In genomic region chr6:88004707-88005106, GRCh38 we compare ENCODE assay signal across 36 cellular contexts. TPM values are rescaled to one million over a fixed set of nuclear protein-coding genes. Genes with fewer than 3 reads are reported as not detected.
DNase-seq lines count a peak whose midpoint lies in the region; ATAC-seq, FAIRE-seq and TF ChIP-seq lines count a peak whose summit lies in the region.
"Had no signal": no experiment of that assay in that cellular context is flagged by ENCODE, and none has a peak within 500 bp of the region (broad histone marks: within the 10 kb centered on the region; RNA-seq: fewer than 3 reads in every experiment).

No MANE protein-coding gene starts in this region.

- H3K4me1 ChIP-seq in K562 (replicated peaks in 1 of 2; ENCODE audit: control insufficient read depth in 2 of 2, insufficient read depth in 2 of 2, low read length in 2 of 2): no peaks in the 10 kb centered on the region
- H3K4me1 ChIP-seq in lower lobe of right lung: no peaks in the 10 kb centered on the region
- no peaks in the 10 kb centered on the region for H3K4me1 ChIP-seq in esophagus squamous epithelium
- H3K4me1 ChIP-seq: adrenal gland, tibial artery had no signal

- no peak for TF ChIP-seq RAD21 in K562 (CRISPR knock-in tag; conservative IDR thresholded peaks at IDR 0.05 in 1 of 2, IDR thresholded peaks at IDR 0.05 in 1 of 2)

- CTCF ChIA-PET in K562 (lab: Yijun Ruan, JAX; ENCODE audit: low intra/inter-chr PET ratio): no interaction called here

- POLR2A ChIA-PET in K562 (lab: Yijun Ruan, JAX): interaction anchor here (0.7 kb wide), 1 partner anchor 27 kb away, joined by 3 read pairs; no protein-coding TSS in a partner anchor

- TF ChIP-seq EP300 in K562 (IDR thresholded peaks at IDR 0.05; ENCODE audit: low read length): no peak

- ATAC-seq in K562: no peak
- ATAC-seq in lower lobe of right lung: peak; percentile 91 to 94
- no peak for ATAC-seq in GM21390 (IDR thresholded peaks at IDR 0.05; ENCODE audit: unreplicated experiment)
- ATAC-seq: activated CD8-positive, alpha-beta memory T cell treated with anti-CD3 and anti-CD28 coated beads, Interleukin-2, amount 10 ng/mL, durations not matched to agents 7 days and 5 days; left ventricle myocardium superior; naive thymus-derived CD8-positive, alpha-beta T cell; WTC11 had no signal

- H3K79me2 ChIP-seq in K562 (ENCODE audit: control insufficient read depth, insufficient read depth, low read length): no peaks in the 10 kb centered on the region

- TF ChIP-seq CTCF in NB4 (IDR thresholded peaks at IDR 0.05; ENCODE audit: low read depth, low read length) (no peak), K562 (IDR thresholded peaks at IDR 0.05 in 2 of 3, conservative IDR thresholded peaks at IDR 0.05 in 1 of 3; ENCODE audit: insufficient read depth in 2 of 3, low read depth in 1 of 3, low read length in 3 of 3) (no peak), lower lobe of right lung (IDR thresholded peaks at IDR 0.05) (no peak), esophagus squamous epithelium (IDR thresholded peaks at IDR 0.05) (no peak)

- 0% methylated on average over 4 of the region's 4 CpGs for WGBS in K562 (ENCODE audit: insufficient coverage, low coverage, missing lambda C conversion rate)
- WGBS in esophagus squamous epithelium, 2 donors: 32 to 47% methylated on average over 4 of the region's 4 CpGs

- no peak overlapping the region for H2AFZ ChIP-seq in K562 (ENCODE audit: low read depth, low read length)
- H2AFZ ChIP-seq: PC-9 had no signal

- H3K27me3 ChIP-seq in K562 (ENCODE audit: control insufficient read depth in 2 of 2, insufficient read depth in 2 of 2, low read length in 2 of 2) (peaks cover 0 to 2% of the 10 kb centered on the region in 2 experiments; a peak in 1 of 5 replicates), lower lobe of right lung (ENCODE audit: low read depth) (no peaks in the 10 kb centered on the region), esophagus squamous epithelium (peaks cover 0 to 13% (median 0%) of the 10 kb centered on the region in 4 donors)
- H3K27me3 ChIP-seq: tibial artery had no signal

- no peak for FAIRE-seq in K562 (lab: Jason Lieb, UNC)
- FAIRE-seq: endothelial cell of umbilical vein, HTR-8/SVneo had no signal

- H3K9me3 ChIP-seq in K562 (replicated peaks; ENCODE audit: control insufficient read depth, insufficient read depth, low read depth, low read length) (no peaks in the 10 kb centered on the region), lower lobe of right lung (no peaks in the 10 kb centered on the region), esophagus squamous epithelium (no peaks in the 10 kb centered on the region)
- H3K9me3 ChIP-seq: adrenal gland, tibial artery had no signal

- no peaks in the 10 kb centered on the region for H3K36me3 ChIP-seq in K562 (ENCODE audit: control insufficient read depth, insufficient read depth, low read length)
- H3K36me3 ChIP-seq in lower lobe of right lung: no peaks in the 10 kb centered on the region
- no peaks in the 10 kb centered on the region for H3K36me3 ChIP-seq in esophagus squamous epithelium
- H3K36me3 ChIP-seq: adrenal gland, tibial artery had no signal

- no peak overlapping the region for H3K4me2 ChIP-seq in K562 (ENCODE audit: insufficient read depth, low read length)
- H3K4me2 ChIP-seq: PC-9, smooth muscle cell had no signal

- no peaks in the 10 kb centered on the region for H3K9me1 ChIP-seq in K562 (ENCODE audit: control insufficient read depth, insufficient read depth, low read length)

- BruUV-seq in K562 (replicated peaks; lab: Mats Ljungman, UMichigan): no TSS peak

- DNase-seq in AML-193 (lab: John Stamatoyannopoulos, UW) (peak; percentile 11 to 17), NB4 (ENCODE audit: low read depth) (peak; percentile 32), K562 (ENCODE audit: extremely low read depth in 1 of 4, low spot score in 3 of 4) (no peak), lower lobe of right lung (peak; percentile 54), NCI-H1930 (lab: John Stamatoyannopoulos, UW) (no peak), NCI-H1436 treated with DMSO at 0.1 percent for 48 hours (lab: John Stamatoyannopoulos, UW) (no peak), esophagus squamous epithelium (lab: John Stamatoyannopoulos, UW) (no peak)
- DNase-seq: ACHN; activated CD4-positive, alpha-beta T cell treated with anti-CD3 and anti-CD28 coated beads, Interleukin-2, amount 50 U/mL, for 1 hour; activated CD8-positive, alpha-beta memory T cell treated with anti-CD3 and anti-CD28 coated beads, Interleukin-2, amount 10 ng/mL, durations not matched to agents 7 days and 5 days; activated naive CD4-positive, alpha-beta T cell treated with Interleukin-2 at 50 U/mL for 16 hours; activated T-cell treated with anti-CD3 and anti-CD28 coated beads, Interleukin-2, amount 50 U/mL, for 48 hours; adrenal gland; DMS153; H7; left ventricle myocardium superior; midbrain; naive thymus-derived CD8-positive, alpha-beta T cell; NCI-H1105; NCI-H2081 treated with DMSO at 0.1 percent for 48 hours; NCI-H345; NCI-H748 treated with DMSO at 0.1 percent for 48 hours; PC-9; Right ventricle myocardium superior; stimulated activated CD4-positive, alpha-beta T cell treated with anti-CD3 and anti-CD28 coated beads, Interleukin-2, amount 100 ng/mL, for 24 hours; tibial artery had no signal

- H3K4me3 ChIP-seq in NB4 (ENCODE audit: low read depth, low read length) (no peak overlapping the region), K562 (no peak overlapping the region), lower lobe of right lung (no peak overlapping the region), esophagus squamous epithelium (no peak overlapping the region)
- H3K4me3 ChIP-seq: adrenal gland, PC-9, smooth muscle cell, tibial artery had no signal

- H3K27ac ChIP-seq in K562 (ENCODE audit: extremely low read depth, low read depth, low read length) (no peak overlapping the region), lower lobe of right lung (peak overlapping the region; percentile 37), esophagus squamous epithelium (no peak overlapping the region)
- H3K27ac ChIP-seq: adrenal gland, PC-9, tibial artery had no signal

- intact Hi-C loops in K562 (cut with micrococcal nuclease) (no loop called here), lower lobe of right lung (cut with DNase I) (no loop called here), esophagus squamous epithelium (cut with DNase I) (no loop called here)

- in situ Hi-C loops in K562 (cut with MboI): no loop called here

- H4K20me1 ChIP-seq in K562 (replicated peaks; ENCODE audit: control insufficient read depth, insufficient read depth, low read length): no peaks in the 10 kb centered on the region

- TF ChIP-seq POLR2A in NB4 (IDR thresholded peaks at IDR 0.05; ENCODE audit: extremely low read depth, insufficient read length) (no peak), K562 (conservative IDR thresholded peaks at IDR 0.05) (no peak), esophagus squamous epithelium (IDR thresholded peaks at IDR 0.05) (no peak)

- no peak overlapping the region for H3K9ac ChIP-seq in K562 (ENCODE audit: insufficient read depth in 1 of 2, low read depth in 2 of 2, low read length in 2 of 2)

TF ChIP-seq in K562, 482 proteins besides CTCF, POLR2A, EP300 and RAD21 (continues in another document):
- TF ChIP-seq GABPA (tag; conservative IDR thresholded peaks at IDR 0.05; ENCODE audit: low read depth) (no peak), CEBPB (tag; IDR thresholded peaks at IDR 0.05) (peak; percentile 60)

RNA-seq across cellular contexts. Expression of gene SPACA1, which starts 42.9 kb away (rescaled TPM):
- not detected in 2 replicates for total RNA-seq in K562 (2011; cell fraction: chromatin; rRNA removed; ENCODE audit: low replicate concordance)
- total RNA-seq in K562 (2011; cell fraction: nucleolus; rRNA removed): not detected in 2 replicates
- not detected in 2 replicates for total RNA-seq in K562 (2011; cell fraction: nucleoplasm; rRNA removed)
- not detected in 2 replicates for total RNA-seq in K562 (2014; rRNA removed)
- total RNA-seq in K562 (2014; rRNA removed; fragmentation: Illumina TruSeq; extraction: Trizol): not detected in 2 replicates
- not detected in 2 replicates for total RNA-seq in K562 (2015; rRNA removed; fragmentation: Illumina TruSeq; extraction: Trizol)
- not detected in 2 replicates for total RNA-seq in K562 (2021)
- not detected in 2 replicates for polyA plus RNA-seq in K562 (2011; rRNA removed)
- polyA plus RNA-seq in K562 (2011; cell fraction: cytosol; rRNA removed): not detected in 2 replicates
- not detected in 2 replicates for polyA plus RNA-seq in K562 (2011; cell fraction: nucleus; rRNA removed)
- not detected in 2 replicates for polyA plus RNA-seq in K562 (2012)
- polyA plus RNA-seq in K562 (2014; fragmentation: Illumina TruSeq; extraction: Trizol): not detected in 2 replicates
- not detected for polyA plus RNA-seq in K562 (2014; fragmentation: Nextera tagmentation; extraction: Ambion mirVana)
- polyA plus RNA-seq in K562 (2014; rRNA removed): not detected in 2 replicates
- not detected in 2 replicates for polyA minus RNA-seq in K562 (2011; rRNA and poly(A)+ RNA removed)
- polyA minus RNA-seq in K562 (2011; cell fraction: cytosol; rRNA and poly(A)+ RNA removed): not detected in 2 replicates
- polyA minus RNA-seq in K562 (2011; cell fraction: nucleus; rRNA and poly(A)+ RNA removed): not detected in 2 replicates
- not detected for total RNA-seq in lower lobe of right lung
- total RNA-seq in esophagus squamous epithelium: not detected
- total RNA-seq: activated CD8-positive, alpha-beta memory T cell treated with anti-CD3 and anti-CD28 coated beads, Interleukin-2, amount 10 ng/mL, durations not matched to agents 7 days and 5 days; adrenal gland; cerebellum; endothelial cell of umbilical vein; glomerular endothelial cell; H7; left ventricle myocardium superior; naive thymus-derived CD8-positive, alpha-beta T cell; omental fat pad; PC-9; pulmonary artery endothelial cell; Right ventricle myocardium superior; smooth muscle cell; WTC11 had no signal
- polyA plus RNA-seq: adrenal gland; BJ; endothelial cell of umbilical vein; naive thymus-derived CD8-positive, alpha-beta T cell; smooth muscle cell had no signal

Comparison
In these comparisons a context has a peak if more than half of its experiments do, and no peak if none do; other contexts are left out.
1. DNase-seq: peak in AML-193 (2 of 2), NB4 (single experiment) and lower lobe of right lung (single experiment); none in K562 (0 of 4), NCI-H1930 (0 of 2), NCI-H1436 treated with DMSO at 0.1 percent for 48 hours (single experiment) and esophagus squamous epithelium (single experiment).
2. ATAC-seq: peak in lower lobe of right lung (2 of 2); none in K562 (single experiment) and GM21390 (single experiment).